Comparison of ENCODE assay signal across 9 cellular contexts in genomic region chr19:3721900-3722442, GRCh38. TPM values are rescaled to one million over a fixed set of nuclear protein-coding genes. Genes with fewer than 3 reads are reported as not detected.
DNase-seq lines count a peak whose midpoint lies in the region; ATAC-seq and TF ChIP-seq lines count a peak whose summit lies in the region.
"Had no signal": no experiment of that assay in that cellular context is flagged by ENCODE, and none has a peak within 500 bp of the region (broad histone marks: within the 10 kb centered on the region; RNA-seq: fewer than 3 reads in every experiment).

No MANE protein-coding gene starts in this region.

- H3K27me3 ChIP-seq in CD4-positive, CD25-positive, alpha-beta regulatory T cell (ENCODE audit: control insufficient read depth, insufficient read depth, low read length) = no peaks in the 10 kb centered on the region
- H3K27me3 ChIP-seq in HUES64 (ENCODE audit: insufficient read depth, low read length) (peaks cover 4% of the 10 kb centered on the region; the same call in 1 of the 2 replicates), neural progenitor cell (peaks cover 6% of the 10 kb centered on the region), MG63 (peaks cover 2% of the 10 kb centered on the region; the same call in 1 of the 2 replicates)

- H3K4me1 Mint-ChIP-seq in CD4-positive, CD25-positive, alpha-beta regulatory T cell = peaks cover 0 to 34% (median 14%) of the 10 kb centered on the region in 4 donors
- H3K4me1 Mint-ChIP-seq in effector memory CD8-positive, alpha-beta T cell (ENCODE audit: low read depth in 2 of 2) = peaks cover 7 to 9% of the 10 kb centered on the region in 2 donors
- peaks cover 15% of the 10 kb centered on the region for H3K4me1 Mint-ChIP-seq in neural progenitor cell

- ATAC-seq in CD4-positive, CD25-positive, alpha-beta regulatory T cell (ENCODE audit: low read depth in 2 of 2) = no peak
- ATAC-seq in effector memory CD8-positive, alpha-beta T cell (replicated peaks) = no peak
- no peak for ATAC-seq in HG03135 (IDR thresholded peaks at IDR 0.05; ENCODE audit: unreplicated experiment)
- ATAC-seq in GM18498 (IDR thresholded peaks at IDR 0.05; ENCODE audit: unreplicated experiment) = no peak

- H3K4me3 ChIP-seq in CD4-positive, CD25-positive, alpha-beta regulatory T cell (ENCODE audit: low read depth, low read length) = peak overlapping the region; percentile 64
- H3K4me3 ChIP-seq in HUES64 (ENCODE audit: low read length) (peak overlapping the region; percentile 71), neural progenitor cell (peak overlapping the region; percentile 57), MG63 (no peak overlapping the region)

- no peak overlapping the region for H2AFZ ChIP-seq in neural progenitor cell (replicated peaks)

- peaks cover 8% of the 10 kb centered on the region for H4K20me1 ChIP-seq in neural progenitor cell (ENCODE audit: low read depth)

- no peak for TF ChIP-seq CTCF in neural progenitor cell (IDR thresholded peaks at IDR 0.05)

- H3K4me3 Mint-ChIP-seq in CD4-positive, CD25-positive, alpha-beta regulatory T cell = peak overlapping the region; percentile 88 to 93 (median 90)
- H3K4me3 Mint-ChIP-seq in effector memory CD8-positive, alpha-beta T cell = peak overlapping the region; percentile 73 to 75
- peak overlapping the region; percentile 79 for H3K4me3 Mint-ChIP-seq in neural progenitor cell

- no peak for DNase-seq in CD4-positive, CD25-positive, alpha-beta regulatory T cell
- no peak for DNase-seq in effector memory CD8-positive, alpha-beta T cell
- DNase-seq in neural progenitor cell (ENCODE audit: low spot score) = no peak
- DNase-seq in activated effector memory CD4-positive, alpha-beta T cell treated with anti-CD3 and anti-CD28 coated beads, Interleukin-2, amount 50 U/mL, for 16 hours = no peak
- DNase-seq in MG63 = no peak

- no peaks in the 10 kb centered on the region for H3K79me2 ChIP-seq in neural progenitor cell (ENCODE audit: low read depth)

- peaks cover 0 to 1% (median 0%) of the 10 kb centered on the region in 7 donors for H3K9me3 Mint-ChIP-seq in CD4-positive, CD25-positive, alpha-beta regulatory T cell
- H3K9me3 Mint-ChIP-seq in effector memory CD8-positive, alpha-beta T cell = no peaks in the 10 kb centered on the region
- no peaks in the 10 kb centered on the region for H3K9me3 Mint-ChIP-seq in neural progenitor cell

- 2% methylated on average over 25 of the region's 25 CpGs for WGBS in HUES64

- H3K9ac ChIP-seq in HUES64 (ENCODE audit: low read depth, low read length) (peak overlapping the region; percentile 19; the same call in 1 of the 2 replicates), neural progenitor cell (no peak overlapping the region)

- no peaks in the 10 kb centered on the region for H3K36me3 Mint-ChIP-seq in CD4-positive, CD25-positive, alpha-beta regulatory T cell
- H3K36me3 Mint-ChIP-seq in effector memory CD8-positive, alpha-beta T cell (ENCODE audit: insufficient read depth) = peaks cover 3% of the 10 kb centered on the region
- H3K36me3 Mint-ChIP-seq in neural progenitor cell = no peaks in the 10 kb centered on the region

- H3K27ac Mint-ChIP-seq in CD4-positive, CD25-positive, alpha-beta regulatory T cell = peak overlapping the region in 2 of 3 donors; percentile 75 to 77
- no peak overlapping the region for H3K27ac Mint-ChIP-seq in effector memory CD8-positive, alpha-beta T cell
- H3K27ac Mint-ChIP-seq in neural progenitor cell = no peak overlapping the region

- no peaks in the 10 kb centered on the region for H3K9me3 ChIP-seq in CD4-positive, CD25-positive, alpha-beta regulatory T cell (ENCODE audit: control insufficient read depth in 2 of 2, low read length in 2 of 2)
- H3K9me3 ChIP-seq in HUES64 (ENCODE audit: insufficient read depth, low read depth, low read length) = no peaks in the 10 kb centered on the region
- H3K9me3 ChIP-seq in neural progenitor cell (ENCODE audit: low read depth) = no peaks in the 10 kb centered on the region
- no peaks in the 10 kb centered on the region for H3K9me3 ChIP-seq in MG63
- H3K9me3 ChIP-seq: tibial nerve had no signal

- H3K36me3 ChIP-seq in CD4-positive, CD25-positive, alpha-beta regulatory T cell (ENCODE audit: control insufficient read depth, insufficient read depth, low read length) = no peaks in the 10 kb centered on the region
- no peaks in the 10 kb centered on the region for H3K36me3 ChIP-seq in HUES64 (ENCODE audit: insufficient read depth, low read length)
- H3K36me3 ChIP-seq in neural progenitor cell = no peaks in the 10 kb centered on the region
- no peaks in the 10 kb centered on the region for H3K36me3 ChIP-seq in MG63
- H3K36me3 ChIP-seq: tibial nerve had no signal

- no peak overlapping the region for H3K27ac ChIP-seq in CD4-positive, CD25-positive, alpha-beta regulatory T cell (ENCODE audit: insufficient read depth, low read length, poor library complexity, severe bottlenecking)
- H3K27ac ChIP-seq in HUES64 (ENCODE audit: low read depth, low read length) (no peak overlapping the region), neural progenitor cell (no peak overlapping the region)

- peaks cover 52% of the 10 kb centered on the region for H3F3A ChIP-seq in neural progenitor cell (ENCODE audit: low read depth)

- peaks cover 28% of the 10 kb centered on the region for H3K27me3 Mint-ChIP-seq in CD4-positive, CD25-positive, alpha-beta regulatory T cell
- H3K27me3 Mint-ChIP-seq in effector memory CD8-positive, alpha-beta T cell = peaks cover 0 to 13% of the 10 kb centered on the region in 2 donors
- peaks cover 25% of the 10 kb centered on the region for H3K27me3 Mint-ChIP-seq in neural progenitor cell (ENCODE audit: insufficient read depth, low read depth)

- H3K4me1 ChIP-seq in CD4-positive, CD25-positive, alpha-beta regulatory T cell (ENCODE audit: control insufficient read depth, insufficient read depth, low read length, poor library complexity, severe bottlenecking) = peaks cover 26% of the 10 kb centered on the region
- no peaks in the 10 kb centered on the region for H3K4me1 ChIP-seq in HUES64 (ENCODE audit: insufficient read depth, low read length)
- H3K4me1 ChIP-seq in neural progenitor cell = peaks cover 37% of the 10 kb centered on the region

- peak overlapping the region; percentile 91 for H3K4me2 ChIP-seq in neural progenitor cell

RNA-seq across cellular contexts. Expression of gene TJP3, which starts 13.8 kb away (rescaled TPM):
- 20.6 TPM for total RNA-seq in CD4-positive, CD25-positive, alpha-beta regulatory T cell
- 10 to 100 TPM; 22.9 to 34.4 (median 29.9) TPM for polyA plus RNA-seq in CD4-positive, CD25-positive, alpha-beta regulatory T cell
- 5.8 TPM for polyA plus RNA-seq in HUES64 (2013, experiment 1 of 2)
- polyA plus RNA-seq in HUES64 (2013, experiment 2 of 2) = 8.7 TPM
- 14.7 and 32.5 TPM in 2 replicates for total RNA-seq in neural progenitor cell (ENCODE audit: low replicate concordance)
- not detected in 2 replicates for total RNA-seq in MG63 (2014; rRNA removed; shearing (Covaris generic); ENCODE audit: low replicate concordance)

RNA-seq across cellular contexts. Expression of gene PIP5K1C, which starts 21.7 kb away (rescaled TPM):
- 28.1 TPM for total RNA-seq in CD4-positive, CD25-positive, alpha-beta regulatory T cell
- 1 to 10 TPM; 3.8 to 5.7 (median 4.2) TPM for polyA plus RNA-seq in CD4-positive, CD25-positive, alpha-beta regulatory T cell
- polyA plus RNA-seq in HUES64 (2013, experiment 1 of 2) = 16.9 TPM
- polyA plus RNA-seq in HUES64 (2013, experiment 2 of 2) = 17.9 TPM
- total RNA-seq in neural progenitor cell (ENCODE audit: low replicate concordance) = 8.6 and 26.6 TPM in 2 replicates
- 2.8 and 5.6 TPM in 2 replicates for total RNA-seq in MG63 (2014; rRNA removed; shearing (Covaris generic); ENCODE audit: low replicate concordance)

RNA-seq across cellular contexts. Expression of gene APBA3, which starts 39.5 kb away (rescaled TPM):
- total RNA-seq in CD4-positive, CD25-positive, alpha-beta regulatory T cell = 81.0 TPM
- 10 to 100 TPM; 35.0 to 50.2 (median 44.2) TPM for polyA plus RNA-seq in CD4-positive, CD25-positive, alpha-beta regulatory T cell
- 12.9 TPM for polyA plus RNA-seq in HUES64 (2013, experiment 1 of 2)
- 14.9 TPM for polyA plus RNA-seq in HUES64 (2013, experiment 2 of 2)
- 17.3 and 41.1 TPM in 2 replicates for total RNA-seq in neural progenitor cell (ENCODE audit: low replicate concordance)
- 1.4 and 10.1 TPM in 2 replicates for total RNA-seq in MG63 (2014; rRNA removed; shearing (Covaris generic); ENCODE audit: low replicate concordance)

RNA-seq across cellular contexts. Expression of gene MRPL54, which starts 40.5 kb away (rescaled TPM):
- 98.0 TPM for total RNA-seq in CD4-positive, CD25-positive, alpha-beta regulatory T cell
- polyA plus RNA-seq in CD4-positive, CD25-positive, alpha-beta regulatory T cell = 100 to 1,000 TPM; 143 to 208 (median 177) TPM
- 55.1 TPM for polyA plus RNA-seq in HUES64 (2013, experiment 1 of 2)
- 47.5 TPM for polyA plus RNA-seq in HUES64 (2013, experiment 2 of 2)
- 15.1 and 21.4 TPM in 2 replicates for total RNA-seq in neural progenitor cell (ENCODE audit: low replicate concordance)
- 47.0 and 55.4 TPM in 2 replicates for total RNA-seq in MG63 (2014; rRNA removed; shearing (Covaris generic); ENCODE audit: low replicate concordance)

RNA-seq across cellular contexts. Expression of gene RAX2, which starts 50.1 kb away (rescaled TPM):
- not detected for total RNA-seq in CD4-positive, CD25-positive, alpha-beta regulatory T cell
- under 1 TPM in 2 of 4 donors, not detected in 2; 0.08 to 0.09 TPM for polyA plus RNA-seq in CD4-positive, CD25-positive, alpha-beta regulatory T cell
- not detected for polyA plus RNA-seq in HUES64 (2013, experiment 1 of 2)
- polyA plus RNA-seq in HUES64 (2013, experiment 2 of 2) = not detected
- total RNA-seq in neural progenitor cell (ENCODE audit: low replicate concordance) = not detected in 2 replicates
- not detected in 2 replicates for total RNA-seq in MG63 (2014; rRNA removed; shearing (Covaris generic); ENCODE audit: low replicate concordance)
- total RNA-seq: tibial nerve had no signal

Comparison
In these comparisons a context has a peak if more than half of its experiments do, and no peak if none do; other contexts are left out.
1. H3K27ac Mint-ChIP-seq: peak in CD4-positive, CD25-positive, alpha-beta regulatory T cell (2 of 3); none in effector memory CD8-positive, alpha-beta T cell (0 of 2) and neural progenitor cell (single experiment).
2. RNA of gene TJP3, which starts 13.8 kb away (total RNA-seq): 20.6 TPM in CD4-positive, CD25-positive, alpha-beta regulatory T cell (single experiment) and 14.7 to 32.5 TPM in neural progenitor cell; not detected in MG63; every median in the first group is over 10 times any median in the second.
3. Peak in every context shown above with its lines, with median percentiles within 50 percentile points of each other: H3K4me3 Mint-ChIP-seq.